2 cellular contexts compared by ENCODE assay signal in genomic region chr10:110498087-110498981, GRCh38.
A peak's percentile ranks its signal among the peaks of the same experiment; 100 is the strongest.
TF ChIP-seq lines count a peak whose summit lies in the region.

No MANE protein-coding gene starts in this region.

TF ChIP-seq in GM23338, 12 proteins besides CTCF, POLR2A, EP300 and RAD21:
- TF ChIP-seq NANOG (IDR thresholded peaks at IDR 0.05; ENCODE audit: borderline replicate concordance) (no peak), ZNF462 (CRISPR knock-in tag; IDR thresholded peaks at IDR 0.05) (no peak), EZH2phosphoT487 (IDR thresholded peaks at IDR 0.05; ENCODE audit: unreplicated experiment) (no peak), POLR2AphosphoS5 (IDR thresholded peaks at IDR 0.05; ENCODE audit: low read depth) (no peak), CREB1 (CRISPR knock-in tag; IDR thresholded peaks at IDR 0.05; ENCODE audit: low read depth) (no peak), STAT1 (IDR thresholded peaks at IDR 0.05; ENCODE audit: unreplicated experiment) (no peak), REST (IDR thresholded peaks at IDR 0.05; ENCODE audit: unreplicated experiment) (no peak), JUNB (IDR thresholded peaks at IDR 0.05; ENCODE audit: unreplicated experiment) (no peak), EZH2 (IDR thresholded peaks at IDR 0.05; ENCODE audit: low read depth, unreplicated experiment) (no peak)

TF ChIP-seq in H1, 55 proteins besides CTCF, POLR2A, EP300 and RAD21:
- TF ChIP-seq SP1 (IDR thresholded peaks at IDR 0.05; ENCODE audit: low read depth, low read length) (no peak), SRF (IDR thresholded peaks at IDR 0.05; ENCODE audit: low read depth, low read length) (no peak), ATF3 (IDR thresholded peaks at IDR 0.05; ENCODE audit: insufficient read depth, low read depth, low read length) (no peak), POLR2AphosphoS5 (IDR thresholded peaks at IDR 0.05; ENCODE audit: low read depth, low read length) (peak; percentile 26; the same call in 1 of the 2 replicates), BACH1 (IDR thresholded peaks at IDR 0.05; ENCODE audit: low read length) (no peak), USF2 (IDR thresholded peaks at IDR 0.05; ENCODE audit: low read length) (no peak), NANOG (IDR thresholded peaks at IDR 0.05; ENCODE audit: insufficient read depth, low read depth, low read length, poor library complexity, severe bottlenecking) (no peak), SIN3A (conservative IDR thresholded peaks at IDR 0.05 in 1 of 2, IDR thresholded peaks at IDR 0.05 in 1 of 2; ENCODE audit: low read depth in 1 of 2, low read length in 2 of 2) (0 out of 4 replicates have a peak, but pooled peaks of 1 of the 2 experiments have one; percentile 3), KDM4A (IDR thresholded peaks at IDR 0.05; ENCODE audit: low read depth, low read length, severe bottlenecking) (peak; percentile 49), E2F6 (IDR thresholded peaks at IDR 0.05) (peak; percentile 62; the same call in 1 of the 2 replicates), TAF7 (optimal IDR thresholded peaks at IDR 0.05; ENCODE audit: borderline replicate concordance, low read depth, low read length) (no peak), TBP (IDR thresholded peaks at IDR 0.05; ENCODE audit: low read depth, low read length) (no peak), SIRT6 (IDR thresholded peaks at IDR 0.05; ENCODE audit: low read length) (no peak), CTBP2 (IDR thresholded peaks at IDR 0.05; ENCODE audit: borderline replicate concordance, insufficient read depth, insufficient read length, low read length) (no peak), RNF2 (IDR thresholded peaks at IDR 0.05; ENCODE audit: borderline replicate concordance, low read depth, low read length, missing control alignments, poor library complexity, severe bottlenecking) (peak; percentile 64), MAX (IDR thresholded peaks at IDR 0.05) (peak; percentile 26; the same call in 1 of the 2 replicates), SIX5 (IDR thresholded peaks at IDR 0.05; ENCODE audit: low read depth, low read length) (no peak)
